8 cellular contexts compared by ENCODE assay signal in the genomic region with DNA sequence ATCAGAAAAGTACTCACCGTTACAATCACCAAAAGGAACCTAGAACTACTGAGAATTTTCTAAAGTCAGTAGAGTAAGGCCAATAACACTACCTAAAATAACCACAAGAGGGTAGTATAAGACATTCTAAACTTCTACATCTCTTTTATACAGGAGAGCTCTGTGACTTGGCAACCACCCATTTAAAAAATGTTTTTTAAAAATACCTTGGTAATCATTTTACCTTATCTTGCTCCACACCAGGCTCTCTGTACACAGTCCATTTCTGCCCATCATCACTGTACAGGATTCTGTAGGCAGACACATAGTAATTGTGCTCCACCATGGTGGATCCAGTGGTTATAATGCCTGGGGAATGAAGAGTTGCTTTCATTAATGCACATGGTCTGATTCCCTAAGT. TPM values are rescaled to one million over a fixed set of nuclear protein-coding genes. Genes with fewer than 3 reads are reported as not detected.
A peak's percentile ranks its signal among the peaks of the same experiment; 100 is the strongest.
DNase-seq lines count a peak whose midpoint lies in the region; ATAC-seq, FAIRE-seq and TF ChIP-seq lines count a peak whose summit lies in the region.

No MANE protein-coding gene starts in this region.

- ATAC-seq in activated CD4-positive, alpha-beta T cell treated with anti-CD3 and anti-CD28 coated beads for 36 hours = peak; percentile 73
- peak; percentile 83 for ATAC-seq in naive thymus-derived CD4-positive, alpha-beta T cell

- H3K27me3 ChIP-seq in naive thymus-derived CD4-positive, alpha-beta T cell (ENCODE audit: control insufficient read depth in 2 of 2, insufficient read depth in 2 of 2, low read length in 2 of 2) = no peaks in the 10 kb centered on the region

- H3K27ac ChIP-seq in naive thymus-derived CD4-positive, alpha-beta T cell (ENCODE audit: low read depth, low read length) = no peak overlapping the region

- peak; percentile 71 for FAIRE-seq in H54 (lab: Jason Lieb, UNC)

- no peaks in the 10 kb centered on the region for H3K27me3 Mint-ChIP-seq in activated CD4-positive, alpha-beta T cell treated with anti-CD3 and anti-CD28 coated beads for 36 hours
- no peaks in the 10 kb centered on the region for H3K27me3 Mint-ChIP-seq in naive thymus-derived CD4-positive, alpha-beta T cell
- H3K27me3 Mint-ChIP-seq in activated CD4-positive, alpha-beta T cell treated with anti-CD3 and anti-CD28 coated beads, Interleukin-2, amount 10 ng/mL, durations not matched to agents 24 days and 14 days = no peaks in the 10 kb centered on the region

- no peak for DNase-seq in activated CD4-positive, alpha-beta T cell treated with anti-CD3 and anti-CD28 coated beads for 36 hours
- DNase-seq in activated CD4-positive, alpha-beta T cell treated with anti-CD3 and anti-CD28 coated beads for 4 hours = no peak
- DNase-seq in H54 (ENCODE audit: insufficient read length, low spot score) (no peak), LHCN-M2 (ENCODE audit: low read depth) (peak; percentile 57), RPMI7951 (ENCODE audit: low read depth) (peak; percentile 66), epidermal melanocyte (ENCODE audit: insufficient read length, low spot score) (peak; percentile 30)
- DNase-seq in naive thymus-derived CD4-positive, alpha-beta T cell = peak in 6 of 9 donors; percentile 12 to 54 (median 40)
- DNase-seq in activated CD4-positive, alpha-beta T cell treated with anti-CD3 and anti-CD28 coated beads, Interleukin-2, amount 10 ng/mL, durations not matched to agents 24 days and 14 days = no peak

- TF ChIP-seq POLR2A in H54 (IDR thresholded peaks at IDR 0.05; ENCODE audit: low read depth, low read length) = no peak

- H3K36me3 Mint-ChIP-seq in activated CD4-positive, alpha-beta T cell treated with anti-CD3 and anti-CD28 coated beads for 36 hours (ENCODE audit: low read depth) = no peaks in the 10 kb centered on the region
- H3K36me3 Mint-ChIP-seq in naive thymus-derived CD4-positive, alpha-beta T cell = peaks cover 0 to 6% (median 3%) of the 10 kb centered on the region in 5 donors
- H3K36me3 Mint-ChIP-seq in activated CD4-positive, alpha-beta T cell treated with anti-CD3 and anti-CD28 coated beads, Interleukin-2, amount 10 ng/mL, durations not matched to agents 24 days and 14 days (ENCODE audit: low read depth) = no peaks in the 10 kb centered on the region

- intact Hi-C loops in activated CD4-positive, alpha-beta T cell treated with anti-CD3 and anti-CD28 coated beads for 36 hours (cut with DNase I, micrococcal nuclease) = loop anchor here (1.0 to 10.0 kb wide), 8 partner anchors 177 to 990 kb away; no protein-coding TSS in a partner anchor
- intact Hi-C loops in naive thymus-derived CD4-positive, alpha-beta T cell (cut with micrococcal nuclease) = loop anchor here (1.0 to 10.0 kb wide), 9 partner anchors 85 to 1437 kb away; a partner anchor contains a TSS
- intact Hi-C loops in activated CD4-positive, alpha-beta T cell treated with anti-CD3 and anti-CD28 coated beads, Interleukin-2, amount 10 ng/mL, durations not matched to agents 24 days and 14 days (cut with micrococcal nuclease) = loop anchor here (1.0 to 5.0 kb wide), 4 partner anchors 85 to 870 kb away; a partner anchor contains a TSS

- no peaks in the 10 kb centered on the region for H3K4me1 ChIP-seq in naive thymus-derived CD4-positive, alpha-beta T cell (ENCODE audit: control insufficient read depth in 2 of 2, insufficient read depth in 2 of 2, low read length in 2 of 2)

- CTCF ChIA-PET in activated CD4-positive, alpha-beta T cell treated with anti-CD3 and anti-CD28 coated beads for 36 hours (lab: Charles Lee) = interaction anchor here (0.6 to 2.6 kb wide), 20 partner anchors 9 to 992 kb away, joined by 3 to 16 read pairs (median 4); a partner anchor contains a TSS
- CTCF ChIA-PET in naive thymus-derived CD4-positive, alpha-beta T cell (lab: Charles Lee) = interaction anchor here (0.6 to 1.6 kb wide), 10 partner anchors 9 to 994 kb away, joined by 3 to 6 read pairs (median 4); a partner anchor contains a TSS

- H3K4me3 Mint-ChIP-seq in activated CD4-positive, alpha-beta T cell treated with anti-CD3 and anti-CD28 coated beads for 36 hours = no peak overlapping the region
- no peak overlapping the region for H3K4me3 Mint-ChIP-seq in naive thymus-derived CD4-positive, alpha-beta T cell
- H3K4me3 Mint-ChIP-seq in activated CD4-positive, alpha-beta T cell treated with anti-CD3 and anti-CD28 coated beads, Interleukin-2, amount 10 ng/mL, durations not matched to agents 24 days and 14 days = no peak overlapping the region

- no peaks in the 10 kb centered on the region for H3K9me3 Mint-ChIP-seq in activated CD4-positive, alpha-beta T cell treated with anti-CD3 and anti-CD28 coated beads for 36 hours (ENCODE audit: low read depth)
- no peaks in the 10 kb centered on the region for H3K9me3 Mint-ChIP-seq in naive thymus-derived CD4-positive, alpha-beta T cell
- H3K9me3 Mint-ChIP-seq in activated CD4-positive, alpha-beta T cell treated with anti-CD3 and anti-CD28 coated beads, Interleukin-2, amount 10 ng/mL, durations not matched to agents 24 days and 14 days = no peaks in the 10 kb centered on the region

- no peaks in the 10 kb centered on the region for H3K4me1 Mint-ChIP-seq in activated CD4-positive, alpha-beta T cell treated with anti-CD3 and anti-CD28 coated beads for 36 hours
- peaks cover 0 to 6% (median 1%) of the 10 kb centered on the region in 7 donors for H3K4me1 Mint-ChIP-seq in naive thymus-derived CD4-positive, alpha-beta T cell
- no peaks in the 10 kb centered on the region for H3K4me1 Mint-ChIP-seq in activated CD4-positive, alpha-beta T cell treated with anti-CD3 and anti-CD28 coated beads, Interleukin-2, amount 10 ng/mL, durations not matched to agents 24 days and 14 days

- POLR2A ChIA-PET in activated CD4-positive, alpha-beta T cell treated with anti-CD3 and anti-CD28 coated beads for 36 hours (lab: Charles Lee) = no interaction called here
- POLR2A ChIA-PET in naive thymus-derived CD4-positive, alpha-beta T cell (lab: Charles Lee) = no interaction called here

- H3K4me3 ChIP-seq in naive thymus-derived CD4-positive, alpha-beta T cell (ENCODE audit: low read length) = no peak overlapping the region

- no peaks in the 10 kb centered on the region for H3K36me3 ChIP-seq in naive thymus-derived CD4-positive, alpha-beta T cell (ENCODE audit: control insufficient read depth in 2 of 3, insufficient read depth in 3 of 3, low read length in 3 of 3)

- H3K27ac Mint-ChIP-seq in activated CD4-positive, alpha-beta T cell treated with anti-CD3 and anti-CD28 coated beads for 36 hours = no peak overlapping the region
- H3K27ac Mint-ChIP-seq in naive thymus-derived CD4-positive, alpha-beta T cell = no peak overlapping the region
- H3K27ac Mint-ChIP-seq in activated CD4-positive, alpha-beta T cell treated with anti-CD3 and anti-CD28 coated beads, Interleukin-2, amount 10 ng/mL, durations not matched to agents 24 days and 14 days = no peak overlapping the region

- no peaks in the 10 kb centered on the region for H3K9me3 ChIP-seq in naive thymus-derived CD4-positive, alpha-beta T cell (ENCODE audit: control insufficient read depth in 2 of 3, low read length in 3 of 3)

RNA-seq across cellular contexts. Expression of a gene that starts 54.4 kb away (rescaled TPM):
- total RNA-seq in activated CD4-positive, alpha-beta T cell treated with anti-CD3 and anti-CD28 coated beads for 36 hours = not detected
- total RNA-seq in LHCN-M2 (2014; rRNA removed) = 0.63 and 3.8 TPM in 2 replicates
- polyA plus RNA-seq in LHCN-M2 (2012) = 0.22 TPM
- total RNA-seq in RPMI7951 (2014; rRNA removed; shearing (Covaris generic)) = 8.6 and 10.5 TPM in 2 replicates
- total RNA-seq in naive thymus-derived CD4-positive, alpha-beta T cell = 10 to 100 TPM in 1 of 5 experiments, 1 to 10 TPM in 1, under 1 TPM in 2, not detected in 1; 0.62 to 13.5 (median 1.2) TPM
- polyA plus RNA-seq in naive thymus-derived CD4-positive, alpha-beta T cell = under 1 TPM in 1 of 2 donors, not detected in 1; 0.47 TPM
- total RNA-seq in activated CD4-positive, alpha-beta T cell treated with anti-CD3 and anti-CD28 coated beads, Interleukin-2, amount 10 ng/mL, durations not matched to agents 24 days and 14 days = 0.19 TPM in 1 of 2 replicates, not detected in the other

Comparison
In these comparisons a context has a peak if more than half of its experiments do, and no peak if none do; other contexts are left out.
1. DNase-seq: peak in LHCN-M2 (single experiment), RPMI7951 (single experiment), epidermal melanocyte (single experiment) and naive thymus-derived CD4-positive, alpha-beta T cell (6 of 9); none in activated CD4-positive, alpha-beta T cell treated with anti-CD3 and anti-CD28 coated beads for 36 hours (single experiment), activated CD4-positive, alpha-beta T cell treated with anti-CD3 and anti-CD28 coated beads for 4 hours (0 of 2), H54 (single experiment) and activated CD4-positive, alpha-beta T cell treated with anti-CD3 and anti-CD28 coated beads, Interleukin-2, amount 10 ng/mL, durations not matched to agents 24 days and 14 days (single experiment).